In genomic region chr2:140457483-140457882, GRCh38 we compare ENCODE assay signal across 27 cellular contexts.
DNase-seq lines count a peak whose midpoint lies in the region; ATAC-seq, FAIRE-seq and TF ChIP-seq lines count a peak whose summit lies in the region.
"Had no signal": no experiment of that assay in that cellular context is flagged by ENCODE, and none has a peak within 500 bp of the region (broad histone marks: within the 10 kb centered on the region; RNA-seq: fewer than 3 reads in every experiment).

No MANE protein-coding gene starts in this region.

- H3K27me3 ChIP-seq in astrocyte (ENCODE audit: insufficient read depth, low read length) (no peaks in the 10 kb centered on the region), neural cell (ENCODE audit: insufficient read depth, low read depth, low read length) (no peaks in the 10 kb centered on the region)
- H3K27me3 ChIP-seq: colonic mucosa, esophagus squamous epithelium, tibial nerve had no signal

- peaks cover 3% of the 10 kb centered on the region for H3K4me1 ChIP-seq in astrocyte (ENCODE audit: insufficient read depth, low read length)
- H3K4me1 ChIP-seq: colonic mucosa, esophagus squamous epithelium, tibial nerve had no signal

- no peaks in the 10 kb centered on the region for H3F3A ChIP-seq in neural cell (ENCODE audit: insufficient read depth, low read length, poor library complexity, severe bottlenecking)

- peak; percentile 96 for TF ChIP-seq EP300 in neural cell (conservative IDR thresholded peaks at IDR 0.05; ENCODE audit: poor library complexity, severe bottlenecking)

- H3K36me3 ChIP-seq in astrocyte (ENCODE audit: insufficient read depth, low read length): no peaks in the 10 kb centered on the region
- H3K36me3 ChIP-seq in neural cell (ENCODE audit: insufficient read depth, low read length): no peaks in the 10 kb centered on the region
- H3K36me3 ChIP-seq: colonic mucosa, esophagus squamous epithelium, tibial nerve had no signal

- no peak overlapping the region for H3K27ac Mint-ChIP-seq in astrocyte (ENCODE audit: unreplicated experiment)
- H3K27ac Mint-ChIP-seq: activated CD4-positive, alpha-beta memory T cell treated with anti-CD3 and anti-CD28 coated beads for 36 hours; activated naive CD8-positive, alpha-beta T cell treated with anti-CD3 and anti-CD28 coated beads, Interleukin-2, amount 50 U/mL, for 24 hours; memory B cell; naive B cell; stimulated activated naive CD8-positive, alpha-beta T cell treated with anti-CD3 and anti-CD28 coated beads, Interleukin-15, amount 100 ng/mL, for 72 hours had no signal

- no peak for TF ChIP-seq RAD21 in neural cell (conservative IDR thresholded peaks at IDR 0.05)

- H2AFZ ChIP-seq in astrocyte (ENCODE audit: low read depth, low read length): no peak overlapping the region
- H2AFZ ChIP-seq in neural cell (ENCODE audit: low read depth, low read length): no peak overlapping the region

- H3K4me2 ChIP-seq in astrocyte (ENCODE audit: low read length): no peak overlapping the region
- H3K4me2 ChIP-seq in neural cell (ENCODE audit: low read length): peak overlapping the region; percentile 43

- FAIRE-seq in astrocyte (lab: Jason Lieb, UNC): no peak
- FAIRE-seq: kidney had no signal

- no peaks in the 10 kb centered on the region for H3K36me3 Mint-ChIP-seq in astrocyte (ENCODE audit: low read depth, unreplicated experiment)
- H3K36me3 Mint-ChIP-seq: activated CD4-positive, alpha-beta memory T cell treated with anti-CD3 and anti-CD28 coated beads for 36 hours; CD8-positive, alpha-beta memory T cell; memory B cell; naive B cell had no signal

- H3K9me2 ChIP-seq in neural cell (ENCODE audit: insufficient read depth, low read length): no peaks in the 10 kb centered on the region

- H3K27me3 Mint-ChIP-seq in astrocyte (ENCODE audit: low read depth, unreplicated experiment): no peaks in the 10 kb centered on the region
- H3K27me3 Mint-ChIP-seq: activated CD4-positive, alpha-beta memory T cell treated with anti-CD3 and anti-CD28 coated beads for 36 hours; activated naive CD8-positive, alpha-beta T cell treated with anti-CD3 and anti-CD28 coated beads, Interleukin-2, amount 50 U/mL, for 24 hours; CD8-positive, alpha-beta memory T cell; memory B cell; naive B cell; stimulated activated naive CD8-positive, alpha-beta T cell treated with anti-CD3 and anti-CD28 coated beads, Interleukin-15, amount 100 ng/mL, for 72 hours had no signal

- H3K9me3 ChIP-seq in astrocyte (ENCODE audit: insufficient read depth, low read depth, low read length): no peaks in the 10 kb centered on the region
- H3K9me3 ChIP-seq in neural cell (ENCODE audit: low read length): no peaks in the 10 kb centered on the region
- H3K9me3 ChIP-seq: colonic mucosa, esophagus squamous epithelium, tibial nerve had no signal

- H3K4me1 Mint-ChIP-seq in astrocyte (ENCODE audit: low read depth, unreplicated experiment): peaks cover 4% of the 10 kb centered on the region
- H3K4me1 Mint-ChIP-seq: activated naive CD8-positive, alpha-beta T cell treated with anti-CD3 and anti-CD28 coated beads, Interleukin-2, amount 50 U/mL, for 24 hours; CD8-positive, alpha-beta memory T cell; memory B cell; naive B cell; stimulated activated naive CD8-positive, alpha-beta T cell treated with anti-CD3 and anti-CD28 coated beads, Interleukin-15, amount 100 ng/mL, for 72 hours had no signal

- H3K4me3 ChIP-seq in astrocyte (ENCODE audit: insufficient read depth, low read depth, low read length): no peak overlapping the region
- H3K4me3 ChIP-seq in neural cell (ENCODE audit: low read length): peak overlapping the region; percentile 19
- H3K4me3 ChIP-seq: colonic mucosa, esophagus squamous epithelium, tibial nerve had no signal

- H3K79me2 ChIP-seq in astrocyte (ENCODE audit: insufficient read depth, low read length) (no peaks in the 10 kb centered on the region), neural cell (replicated peaks; ENCODE audit: insufficient read depth, low read length) (no peaks in the 10 kb centered on the region)

- H3K4me3 Mint-ChIP-seq in astrocyte (ENCODE audit: unreplicated experiment): no peak overlapping the region
- H3K4me3 Mint-ChIP-seq: activated CD4-positive, alpha-beta memory T cell treated with anti-CD3 and anti-CD28 coated beads for 36 hours; activated naive CD8-positive, alpha-beta T cell treated with anti-CD3 and anti-CD28 coated beads, Interleukin-2, amount 50 U/mL, for 24 hours; CD8-positive, alpha-beta memory T cell; memory B cell; naive B cell; stimulated activated naive CD8-positive, alpha-beta T cell treated with anti-CD3 and anti-CD28 coated beads, Interleukin-15, amount 100 ng/mL, for 72 hours had no signal

- no peak for ATAC-seq in HG03108 (IDR thresholded peaks at IDR 0.05; ENCODE audit: unreplicated experiment)
- ATAC-seq: activated naive CD8-positive, alpha-beta T cell treated with anti-CD3 and anti-CD28 coated beads, Interleukin-2, amount 50 U/mL, for 24 hours; stimulated activated naive CD8-positive, alpha-beta T cell treated with anti-CD3 and anti-CD28 coated beads, Interleukin-15, amount 100 ng/mL, for 72 hours had no signal

- DNase-seq in DMS 273 (lab: John Stamatoyannopoulos, UW; ENCODE audit: unreplicated experiment) (peak; percentile 3), DMS 273 treated with DMSO at 0.1 percent for 48 hours (lab: John Stamatoyannopoulos, UW) (no peak), NCI-H2227 (lab: John Stamatoyannopoulos, UW; ENCODE audit: unreplicated experiment) (peak; percentile 28), astrocyte (ENCODE audit: low read depth) (peak; percentile 12), NCI-H345 (lab: John Stamatoyannopoulos, UW) (no peak), cerebellum (ENCODE audit: low spot score) (no peak)
- DNase-seq: activated CD4-positive, alpha-beta memory T cell treated with anti-CD3 and anti-CD28 coated beads for 36 hours; activated CD4-positive, CD25-positive, alpha-beta regulatory T cell; activated effector memory CD4-positive, alpha-beta T cell treated with anti-CD3 and anti-CD28 coated beads, Interleukin-2, amount 50 U/mL, for 16 hours; activated naive CD8-positive, alpha-beta T cell treated with anti-CD3 and anti-CD28 coated beads, Interleukin-2, amount 50 U/mL, for 24 hours; AML-193; CD8-positive, alpha-beta memory T cell; colonic mucosa; esophagus squamous epithelium; kidney; naive B cell; NCI-H226; stimulated activated CD4-positive, alpha-beta T cell treated with anti-CD3 and anti-CD28 coated beads, Interleukin-12 subunit alpha, Interleukin-12 subunit beta, amount 100 ng/mL, for 4 hours; stimulated activated naive CD8-positive, alpha-beta T cell treated with anti-CD3 and anti-CD28 coated beads, Interleukin-15, amount 100 ng/mL, for 72 hours; T1000 had no signal

- TF ChIP-seq CTCF in astrocyte (IDR thresholded peaks at IDR 0.05; ENCODE audit: insufficient read depth, low read depth, low read length): no peak
- TF ChIP-seq CTCF in neural cell (IDR thresholded peaks at IDR 0.05; ENCODE audit: poor library complexity, severe bottlenecking): no peak

- H3K9ac ChIP-seq in astrocyte (ENCODE audit: low read length) (no peak overlapping the region), neural cell (ENCODE audit: low read length) (no peak overlapping the region)

- H3K27ac ChIP-seq in astrocyte (ENCODE audit: low read depth, low read length) (no peak overlapping the region), neural cell (ENCODE audit: low read length) (peak overlapping the region; percentile 16)
- H3K27ac ChIP-seq: 22Rv1, colonic mucosa, esophagus squamous epithelium, HL-60, RWPE1, tibial nerve had no signal

- H4K20me1 ChIP-seq in astrocyte (ENCODE audit: insufficient read depth, low read length): no peaks in the 10 kb centered on the region
- H4K20me1 ChIP-seq in neural cell (ENCODE audit: insufficient read depth): no peaks in the 10 kb centered on the region

- no peaks in the 10 kb centered on the region for H3K9me3 Mint-ChIP-seq in astrocyte (ENCODE audit: unreplicated experiment)
- H3K9me3 Mint-ChIP-seq: memory B cell, naive B cell had no signal

TF ChIP-seq in neural cell, 6 proteins besides CTCF, POLR2A, EP300 and RAD21:
- TF ChIP-seq SMC3 (conservative IDR thresholded peaks at IDR 0.05; ENCODE audit: poor library complexity) (peak; percentile 30), EZH2 (IDR thresholded peaks at IDR 0.05; ENCODE audit: borderline replicate concordance, insufficient read depth, low read length, poor library complexity, severe bottlenecking) (no peak), MXI1 (conservative IDR thresholded peaks at IDR 0.05; ENCODE audit: poor library complexity, severe bottlenecking) (no peak), POLR2AphosphoS5 (IDR thresholded peaks at IDR 0.05) (peak; percentile 86), TAF1 (IDR thresholded peaks at IDR 0.05; ENCODE audit: low read depth) (no peak)
- TF ChIP-seq, protein P1, sequence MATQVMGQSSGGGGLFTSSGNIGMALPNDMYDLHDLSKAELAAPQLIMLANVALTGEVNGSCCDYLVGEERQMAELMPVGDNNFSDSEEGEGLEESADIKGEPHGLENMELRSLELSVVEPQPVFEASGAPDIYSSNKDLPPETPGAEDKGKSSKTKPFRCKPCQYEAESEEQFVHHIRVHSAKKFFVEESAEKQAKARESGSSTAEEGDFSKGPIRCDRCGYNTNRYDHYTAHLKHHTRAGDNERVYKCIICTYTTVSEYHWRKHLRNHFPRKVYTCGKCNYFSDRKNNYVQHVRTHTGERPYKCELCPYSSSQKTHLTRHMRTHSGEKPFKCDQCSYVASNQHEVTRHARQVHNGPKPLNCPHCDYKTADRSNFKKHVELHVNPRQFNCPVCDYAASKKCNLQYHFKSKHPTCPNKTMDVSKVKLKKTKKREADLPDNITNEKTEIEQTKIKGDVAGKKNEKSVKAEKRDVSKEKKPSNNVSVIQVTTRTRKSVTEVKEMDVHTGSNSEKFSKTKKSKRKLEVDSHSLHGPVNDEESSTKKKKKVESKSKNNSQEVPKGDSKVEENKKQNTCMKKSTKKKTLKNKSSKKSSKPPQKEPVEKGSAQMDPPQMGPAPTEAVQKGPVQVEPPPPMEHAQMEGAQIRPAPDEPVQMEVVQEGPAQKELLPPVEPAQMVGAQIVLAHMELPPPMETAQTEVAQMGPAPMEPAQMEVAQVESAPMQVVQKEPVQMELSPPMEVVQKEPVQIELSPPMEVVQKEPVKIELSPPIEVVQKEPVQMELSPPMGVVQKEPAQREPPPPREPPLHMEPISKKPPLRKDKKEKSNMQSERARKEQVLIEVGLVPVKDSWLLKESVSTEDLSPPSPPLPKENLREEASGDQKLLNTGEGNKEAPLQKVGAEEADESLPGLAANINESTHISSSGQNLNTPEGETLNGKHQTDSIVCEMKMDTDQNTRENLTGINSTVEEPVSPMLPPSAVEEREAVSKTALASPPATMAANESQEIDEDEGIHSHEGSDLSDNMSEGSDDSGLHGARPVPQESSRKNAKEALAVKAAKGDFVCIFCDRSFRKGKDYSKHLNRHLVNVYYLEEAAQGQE (IDR thresholded peaks at IDR 0.05; ENCODE audit: borderline replicate concordance): no peak

Comparison
In these comparisons a context has a peak if more than half of its experiments do, and no peak if none do; other contexts are left out.
1. DNase-seq: peak in DMS 273 (single experiment), NCI-H2227 (single experiment) and astrocyte (single experiment); none in DMS 273 treated with DMSO at 0.1 percent for 48 hours (single experiment), NCI-H345 (single experiment) and cerebellum (single experiment).